In genomic region chr10:71270301-71270777, GRCh38 we compare ENCODE assay signal across 8 cellular contexts. TPM values are rescaled to one million over a fixed set of nuclear protein-coding genes. Genes with fewer than 3 reads are reported as not detected.
A peak's percentile ranks its signal among the peaks of the same experiment; 100 is the strongest.
DNase-seq lines count a peak whose midpoint lies in the region; ATAC-seq and TF ChIP-seq lines count a peak whose summit lies in the region.

No MANE protein-coding gene starts in this region.

- peak overlapping the region; percentile 91 for H2AK5ac ChIP-seq in neuronal stem cell (ENCODE audit: low read depth, low read length)

- peak overlapping the region; percentile 89 for H3K18ac ChIP-seq in neuronal stem cell (ENCODE audit: low read length)

- CTCF ChIA-PET in AG04449 (lab: Yijun Ruan, JAX) (interaction anchor here (0.7 to 10.1 kb wide), 30 partner anchors 12 to 721 kb away, joined by 3 to 152 read pairs (median 5); partner anchors contain the start of genes UNC5B and VSIR), WTC11 (lab: Charles Lee) (interaction anchor here (0.5 to 4.8 kb wide), 51 partner anchors 9 to 708 kb away, joined by 3 to 67 read pairs (median 4); partner anchors contain the start of gene SLC29A3)

- H3K27ac Mint-ChIP-seq in WTC11, result peak overlapping the region; percentile 98
- no peak overlapping the region for H3K27ac Mint-ChIP-seq in stimulated activated memory B cell treated with anti-CD40 and anti-IgM and Interleukin-4, amounts not matched to agents 10 μg/mL and 1 μg/mL and 100 μg/mL, for 72 hours

- H3K14ac ChIP-seq in neuronal stem cell (ENCODE audit: low read length), result no peak overlapping the region

- H2BK5ac ChIP-seq in neuronal stem cell (ENCODE audit: low read length), result no peak overlapping the region

- no peaks in the 10 kb centered on the region for H3K79me1 ChIP-seq in neuronal stem cell (ENCODE audit: low read depth, low read length)

- DNase-seq in AG04449 (ENCODE audit: low read depth, low spot score) (no peak), NCI-H1694 treated with DMSO at 0.1 percent for 48 hours (lab: John Stamatoyannopoulos, UW) (peak; percentile 54), WTC11 (ENCODE audit: low spot score) (peak; percentile 72), fibroblast of the aortic adventitia (ENCODE audit: low read depth) (peak; percentile 84), neuronal stem cell (ENCODE audit: low spot score) (peak; percentile 68), SHP77 treated with DMSO at 0.1 percent for 48 hours (lab: John Stamatoyannopoulos, UW) (no peak)

- no peaks in the 10 kb centered on the region for H3K9me3 ChIP-seq in neuronal stem cell (replicated peaks in 1 of 2; ENCODE audit: control insufficient read depth in 2 of 2, insufficient read depth in 1 of 2, low read depth in 1 of 2, low read length in 2 of 2)

- no peak overlapping the region for H3K23ac ChIP-seq in neuronal stem cell (ENCODE audit: low read depth, low read length, poor library complexity)

- POLR2A ChIA-PET in AG04449 (lab: Yijun Ruan, JAX) (no interaction called here), WTC11 (lab: Charles Lee) (interaction anchor here (0.6 to 1.0 kb wide), 4 partner anchors 9 to 59 kb away, joined by 3 to 7 read pairs (median 4); no protein-coding TSS in a partner anchor)

- H2AFZ ChIP-seq in neuronal stem cell (ENCODE audit: low read length), result no peak overlapping the region

- H4K91ac ChIP-seq in neuronal stem cell (ENCODE audit: low read depth, low read length, poor library complexity), result no peak overlapping the region

- H3K9ac ChIP-seq in neuronal stem cell (ENCODE audit: low read depth, low read length, poor library complexity), result no peak overlapping the region

- no peak overlapping the region for H3K4me2 ChIP-seq in neuronal stem cell (ENCODE audit: insufficient read depth, low read length, poor library complexity, severe bottlenecking)

- TF ChIP-seq CTCF in AG04449 (IDR thresholded peaks at IDR 0.05; ENCODE audit: insufficient read depth, low read length, missing control alignments) (peak; percentile 73), GM12801 (IDR thresholded peaks at IDR 0.05; ENCODE audit: extremely low read depth, insufficient read length) (peak; percentile 7), WTC11 (IDR thresholded peaks at IDR 0.05) (no peak; the same call in 1 of the 2 replicates), fibroblast of the aortic adventitia (IDR thresholded peaks at IDR 0.05; ENCODE audit: insufficient read depth, low read length) (peak; percentile 81)

- no peak overlapping the region for H3K4ac ChIP-seq in neuronal stem cell (ENCODE audit: low read length)

- no peak overlapping the region for H3K4me3 ChIP-seq in AG04449 (ENCODE audit: low read depth, low read length)
- no peak overlapping the region for H3K4me3 ChIP-seq in fibroblast of the aortic adventitia (ENCODE audit: low read depth, low read length)
- H3K4me3 ChIP-seq in neuronal stem cell (ENCODE audit: low read length in 2 of 2), result no peak overlapping the region

- no peaks in the 10 kb centered on the region for H3K36me3 Mint-ChIP-seq in WTC11
- no peaks in the 10 kb centered on the region for H3K36me3 Mint-ChIP-seq in stimulated activated memory B cell treated with anti-CD40 and anti-IgM and Interleukin-4, amounts not matched to agents 10 μg/mL and 1 μg/mL and 100 μg/mL, for 72 hours

- no peaks in the 10 kb centered on the region for H3K9me3 Mint-ChIP-seq in WTC11
- no peaks in the 10 kb centered on the region for H3K9me3 Mint-ChIP-seq in stimulated activated memory B cell treated with anti-CD40 and anti-IgM and Interleukin-4, amounts not matched to agents 10 μg/mL and 1 μg/mL and 100 μg/mL, for 72 hours

- no peak overlapping the region for H2BK12ac ChIP-seq in neuronal stem cell (ENCODE audit: low read length)

- peaks cover 0 to 13% (median 0%) of the 10 kb centered on the region in 3 experiments for H3K27me3 ChIP-seq in neuronal stem cell (ENCODE audit: control insufficient read depth in 3 of 3, insufficient read depth in 3 of 3, low read depth in 1 of 3, low read length in 3 of 3)

- H4K8ac ChIP-seq in neuronal stem cell (ENCODE audit: low read depth, low read length), result no peak overlapping the region

- peak overlapping the region; percentile 90 for H2BK120ac ChIP-seq in neuronal stem cell (ENCODE audit: low read depth, low read length)

- peaks cover 4 to 12% of the 10 kb centered on the region in 2 donors for H3K4me1 ChIP-seq in neuronal stem cell (ENCODE audit: control insufficient read depth in 2 of 2, insufficient read depth in 1 of 2, low read depth in 1 of 2, low read length in 2 of 2)

- H2BK15ac ChIP-seq in neuronal stem cell (ENCODE audit: low read length), result peak overlapping the region; percentile 59

- H3K27me3 Mint-ChIP-seq in WTC11 (ENCODE audit: low read depth), result no peaks in the 10 kb centered on the region
- H3K27me3 Mint-ChIP-seq in stimulated activated memory B cell treated with anti-CD40 and anti-IgM and Interleukin-4, amounts not matched to agents 10 μg/mL and 1 μg/mL and 100 μg/mL, for 72 hours, result no peaks in the 10 kb centered on the region

- H3K27ac ChIP-seq in neuronal stem cell (replicated peaks; ENCODE audit: low read length), result no peak overlapping the region

- peaks cover 66% of the 10 kb centered on the region for H3K4me1 Mint-ChIP-seq in WTC11
- H3K4me1 Mint-ChIP-seq in stimulated activated memory B cell treated with anti-CD40 and anti-IgM and Interleukin-4, amounts not matched to agents 10 μg/mL and 1 μg/mL and 100 μg/mL, for 72 hours, result no peaks in the 10 kb centered on the region

- WGBS in neuronal stem cell (ENCODE audit: extremely low coverage in 2 of 2, insufficient read length in 2 of 2, insufficient replicate concordance in 1 of 2), 2 donors, result no CpG with 5 or more reads among the region's 7 CpGs

- no peaks in the 10 kb centered on the region for H3K36me3 ChIP-seq in neuronal stem cell (replicated peaks in 1 of 2; ENCODE audit: control insufficient read depth in 2 of 2, insufficient read depth in 2 of 2, low read length in 2 of 2)

- H3K4me3 Mint-ChIP-seq in WTC11, result peak overlapping the region; percentile 57
- no peak overlapping the region for H3K4me3 Mint-ChIP-seq in stimulated activated memory B cell treated with anti-CD40 and anti-IgM and Interleukin-4, amounts not matched to agents 10 μg/mL and 1 μg/mL and 100 μg/mL, for 72 hours

- ATAC-seq in WTC11, result peak; percentile 68
- no peak for ATAC-seq in stimulated activated memory B cell treated with anti-CD40 and anti-IgM and Interleukin-4, amounts not matched to agents 10 μg/mL and 1 μg/mL and 100 μg/mL, for 72 hours

TF ChIP-seq in WTC11, 78 proteins besides CTCF, POLR2A, EP300 and RAD21:
- TF ChIP-seq MLX (CRISPR knock-in tag; IDR thresholded peaks at IDR 0.05) (no peak), PRDM15 (CRISPR knock-in tag; IDR thresholded peaks at IDR 0.05) (peak; percentile 32; the same call in 1 of the 2 replicates)

RNA-seq across cellular contexts. Expression of gene SLC29A3, which starts 48.7 kb away (rescaled TPM):
- total RNA-seq in WTC11 (2021) (9.2 to 11.1 TPM (median 11.0 TPM) in 3 replicates), fibroblast of the aortic adventitia (ENCODE audit: low replicate concordance) (1.2 and 2.8 TPM in 2 replicates)
- 5.2 TPM for polyA plus RNA-seq in neuronal stem cell (2013, experiment 1 of 2)
- 5.5 TPM for polyA plus RNA-seq in neuronal stem cell (2013, experiment 2 of 2)

RNA-seq across cellular contexts. Expression of gene UNC5B, which starts 58.0 kb away (rescaled TPM):
- total RNA-seq in WTC11 (2021) (31.2 to 49.6 TPM (median 31.6 TPM) in 3 replicates), fibroblast of the aortic adventitia (ENCODE audit: low replicate concordance) (20.6 and 35.7 TPM in 2 replicates)
- polyA plus RNA-seq in neuronal stem cell (2013, experiment 1 of 2), result 2.8 TPM
- polyA plus RNA-seq in neuronal stem cell (2013, experiment 2 of 2), result 2.8 TPM

Comparison
In these comparisons a context has a peak if more than half of its experiments do, and no peak if none do; other contexts are left out.
1. DNase-seq: peak in NCI-H1694 treated with DMSO at 0.1 percent for 48 hours (single experiment), WTC11 (single experiment), fibroblast of the aortic adventitia (single experiment) and neuronal stem cell (single experiment); none in AG04449 (single experiment) and SHP77 treated with DMSO at 0.1 percent for 48 hours (single experiment).